Comparison of ENCODE assay signal across 13 cellular contexts in genomic region chr17:19364699-19365498, GRCh38. TPM values are rescaled to one million over a fixed set of nuclear protein-coding genes. Genes with fewer than 3 reads are reported as not detected.
DNase-seq lines count a peak whose midpoint lies in the region; TF ChIP-seq lines count a peak whose summit lies in the region.
"Had no signal": no experiment of that assay in that cellular context is flagged by ENCODE, and none has a peak within 500 bp of the region (broad histone marks: within the 10 kb centered on the region; RNA-seq: fewer than 3 reads in every experiment).

No MANE protein-coding gene starts in this region.

- H4K20me1 ChIP-seq in mammary epithelial cell (ENCODE audit: insufficient read depth, low read length), result no peaks in the 10 kb centered on the region

- intact Hi-C loops in mammary epithelial cell (cut with micrococcal nuclease) (loop anchor here (5.0 to 10.0 kb wide), 2 partner anchors 48 to 280 kb away; partner anchors contain the start of gene ALDH3A2), esophagus muscularis mucosa (cut with DNase I) (loop anchor here (10.0 kb wide), 2 partner anchors 140 to 400 kb away; no protein-coding TSS in a partner anchor)

- peaks cover 20% of the 10 kb centered on the region for H3K4me1 ChIP-seq in mammary epithelial cell (ENCODE audit: insufficient read depth, low read length)
- peaks cover 13 to 25% (median 20%) of the 10 kb centered on the region in 4 donors for H3K4me1 ChIP-seq in esophagus muscularis mucosa
- H3K4me1 ChIP-seq: ascending aorta had no signal

- in situ Hi-C loops in mammary epithelial cell (cut with MboI; ENCODE audit: low sequenced_read_pairs in 2 of 2), result loop anchor here (5.0 to 10.0 kb wide), 4 partner anchors 82 to 400 kb away; no protein-coding TSS in a partner anchor

- no peak for TF ChIP-seq EP300 in esophagus muscularis mucosa (IDR thresholded peaks at IDR 0.05)

- no peak for TF ChIP-seq POLR2A in esophagus muscularis mucosa (IDR thresholded peaks at IDR 0.05; ENCODE audit: low read depth)

- H3K9ac ChIP-seq in mammary epithelial cell (ENCODE audit: insufficient read depth, low read length), result no peak overlapping the region

- CTCF ChIA-PET in mammary epithelial cell (lab: Charles Lee; ENCODE audit: low non-redundant PET), result interaction anchor here (0.9 kb wide), 1 partner anchor 13 kb away, joined by 5 read pairs; the partner anchor contains the start of gene MAPK7

- peak overlapping the region; percentile 34 for H3K4me2 ChIP-seq in mammary epithelial cell (ENCODE audit: insufficient read depth, low read depth, low read length)
- H3K4me2 ChIP-seq: PC-9 had no signal

- dilution Hi-C loops in mammary epithelial cell (cut with HindIII; ENCODE audit: low sequenced_read_pairs), result loop anchor here (5.0 to 25.0 kb wide), 3 partner anchors 73 to 397 kb away; no protein-coding TSS in a partner anchor

- no peaks in the 10 kb centered on the region for H3K27me3 ChIP-seq in mammary epithelial cell (ENCODE audit: insufficient read depth, low read length)
- no peaks in the 10 kb centered on the region for H3K27me3 ChIP-seq in esophagus muscularis mucosa
- H3K27me3 ChIP-seq: ascending aorta had no signal

- H3K79me2 ChIP-seq in mammary epithelial cell (ENCODE audit: insufficient read depth, low read length), result no peaks in the 10 kb centered on the region

- peak; percentile 92 for DNase-seq in DMS 273 (lab: John Stamatoyannopoulos, UW; ENCODE audit: unreplicated experiment)
- peak; percentile 65 for DNase-seq in NCI-H146 (lab: John Stamatoyannopoulos, UW)
- peak; percentile 23 for DNase-seq in mammary epithelial cell
- DNase-seq in occipital lobe (lab: John Stamatoyannopoulos, UW), result peak; percentile 70
- no peak for DNase-seq in CD1c-positive myeloid dendritic cell (ENCODE audit: extremely low spot score)
- no peak for DNase-seq in esophagus muscularis mucosa (ENCODE audit: extremely low spot score)
- DNase-seq in activated CD8-positive, alpha-beta memory T cell treated with anti-CD3 and anti-CD28 coated beads, Interleukin-2, amount 50 U/mL, for 4 hours, result no peak
- no peak for DNase-seq in GM03348 (ENCODE audit: low spot score)
- DNase-seq: DMS79 treated with DMSO at 0.1 percent for 48 hours, PC-9 had no signal

- WGBS in mammary epithelial cell (ENCODE audit: low coverage, missing lambda C conversion rate), result 29% methylated on average over 14 of the region's 14 CpGs
- WGBS in esophagus muscularis mucosa, result 81% methylated on average over 12 of the region's 14 CpGs

- H2AFZ ChIP-seq in mammary epithelial cell (ENCODE audit: low read depth, low read length), result peak overlapping the region; percentile 51
- H2AFZ ChIP-seq: PC-9 had no signal

- H3K36me3 ChIP-seq in mammary epithelial cell (ENCODE audit: insufficient read depth, low read length), result no peaks in the 10 kb centered on the region
- peaks cover 0 to 1% (median 0%) of the 10 kb centered on the region in 4 donors for H3K36me3 ChIP-seq in esophagus muscularis mucosa
- H3K36me3 ChIP-seq: ascending aorta had no signal

- no peak for TF ChIP-seq CTCF in mammary epithelial cell (conservative IDR thresholded peaks at IDR 0.05 in 1 of 2, IDR thresholded peaks at IDR 0.05 in 1 of 2; ENCODE audit: extremely low read depth in 1 of 2, insufficient read depth in 1 of 2, low read depth in 1 of 2, low read length in 2 of 2)
- TF ChIP-seq CTCF in esophagus muscularis mucosa (IDR thresholded peaks at IDR 0.05), result no peak

- H3K4me3 ChIP-seq in mammary epithelial cell (replicated peaks in 1 of 3; ENCODE audit: insufficient read depth in 1 of 3, low read depth in 2 of 3, low read length in 3 of 3) (no peak overlapping the region), esophagus muscularis mucosa (no peak overlapping the region)
- H3K4me3 ChIP-seq: ascending aorta, mucosa of descending colon, PC-9 had no signal

- BruUV-seq in mammary epithelial cell (replicated peaks; lab: Mats Ljungman, UMichigan), result no TSS peak

- H3K9me3 ChIP-seq in mammary epithelial cell (replicated peaks; ENCODE audit: insufficient read depth, low read length), result no peaks in the 10 kb centered on the region
- no peaks in the 10 kb centered on the region for H3K9me3 ChIP-seq in esophagus muscularis mucosa
- H3K9me3 ChIP-seq: ascending aorta, mucosa of descending colon had no signal

- H3K27ac ChIP-seq in mammary epithelial cell (ENCODE audit: insufficient read depth, low read depth, low read length) (no peak overlapping the region), esophagus muscularis mucosa (replicated peaks in 1 of 4) (no peak overlapping the region)
- H3K27ac ChIP-seq: ascending aorta, PC-9 had no signal

RNA-seq across cellular contexts. Expression of gene B9D1, which starts 2.4 kb away (rescaled TPM):
- total RNA-seq in mammary epithelial cell (10 to 100 TPM; 21.2 to 23.2 TPM), occipital lobe (13.6 TPM), esophagus muscularis mucosa (10 to 100 TPM in 1 of 4 donors, 1 to 10 TPM in 3; 9.5 to 13.8 (median 9.9) TPM)
- polyA plus RNA-seq in mammary epithelial cell, result 39.0 TPM
- polyA minus RNA-seq in mammary epithelial cell, result 25.0 TPM

RNA-seq across cellular contexts. Expression of gene MAPK7, which starts 13.4 kb away (rescaled TPM):
- total RNA-seq in mammary epithelial cell, result 10 to 100 TPM; 19.1 to 21.5 TPM
- polyA plus RNA-seq in mammary epithelial cell, result 11.2 TPM
- polyA minus RNA-seq in mammary epithelial cell, result 31.2 TPM
- total RNA-seq in occipital lobe, result 15.3 TPM
- total RNA-seq in esophagus muscularis mucosa, result 10 to 100 TPM; 26.3 to 41.4 (median 33.2) TPM

RNA-seq across cellular contexts. Expression of gene MFAP4, which starts 22.1 kb away (rescaled TPM):
- total RNA-seq in mammary epithelial cell (under 1 TPM in 1 of 2 donors, not detected in 1; 0.33 TPM), occipital lobe (0.47 TPM), esophagus muscularis mucosa (100 to 1,000 TPM; 127 to 315 (median 226) TPM)
- polyA plus RNA-seq in mammary epithelial cell, result not detected
- polyA minus RNA-seq in mammary epithelial cell, result not detected
- total RNA-seq: HT-29, PC-9 had no signal

RNA-seq across cellular contexts. Expression of gene RNF112, which starts 46.1 kb away (rescaled TPM):
- total RNA-seq in mammary epithelial cell (not detected), occipital lobe (31.4 TPM), esophagus muscularis mucosa (1 to 10 TPM; 2.3 to 5.4 (median 4.3) TPM)
- not detected for polyA plus RNA-seq in mammary epithelial cell
- not detected for polyA minus RNA-seq in mammary epithelial cell
- total RNA-seq: HT-29 had no signal

Comparison
In these comparisons a context has a peak if more than half of its experiments do, and no peak if none do; other contexts are left out.
1. DNase-seq: peak in DMS 273 (single experiment), NCI-H146 (single experiment), mammary epithelial cell (single experiment) and occipital lobe (single experiment); none in CD1c-positive myeloid dendritic cell (single experiment), esophagus muscularis mucosa (single experiment), activated CD8-positive, alpha-beta memory T cell treated with anti-CD3 and anti-CD28 coated beads, Interleukin-2, amount 50 U/mL, for 4 hours (single experiment) and GM03348 (single experiment).
2. RNA of gene MFAP4, which starts 22.1 kb away (total RNA-seq): 127 to 315 TPM in esophagus muscularis mucosa; 0.47 TPM in occipital lobe (single experiment) and 0.33 TPM in mammary epithelial cell; every median in the first group is over 10 times any median in the second.